Comparison of ENCODE assay signal across 8 cellular contexts in genomic region chr1:223731076-223731770, GRCh38. TPM values are rescaled to one million over a fixed set of nuclear protein-coding genes. Genes with fewer than 3 reads are reported as not detected.
DNase-seq lines count a peak whose midpoint lies in the region; ATAC-seq and TF ChIP-seq lines count a peak whose summit lies in the region.

No MANE protein-coding gene starts in this region.

- H3K27me3 ChIP-seq in upper lobe of right lung: no peaks in the 10 kb centered on the region

- peaks cover 66% of the 10 kb centered on the region for H3K4me1 ChIP-seq in upper lobe of right lung

- peaks cover 10% of the 10 kb centered on the region for H3K36me3 ChIP-seq in upper lobe of right lung

- H3K9me3 Mint-ChIP-seq in activated T-cell treated with anti-CD3 and anti-CD28 coated beads, Interleukin-2, amount 50 U/mL, for 24 hours: no peaks in the 10 kb centered on the region
- no peaks in the 10 kb centered on the region for H3K9me3 Mint-ChIP-seq in chondrocyte (ENCODE audit: low read depth)

- TF ChIP-seq CTCF in chondrocyte (IDR thresholded peaks at IDR 0.05) (no peak), upper lobe of right lung (IDR thresholded peaks at IDR 0.05) (no peak)

- peak overlapping the region; percentile 28 for H3K27ac Mint-ChIP-seq in activated T-cell treated with anti-CD3 and anti-CD28 coated beads, Interleukin-2, amount 50 U/mL, for 24 hours
- H3K27ac Mint-ChIP-seq in chondrocyte (ENCODE audit: unreplicated experiment): peak overlapping the region; percentile 97

- no peak for DNase-seq in activated T-cell treated with anti-CD3 and anti-CD28 coated beads, Interleukin-2, amount 50 U/mL, for 24 hours
- no peak for DNase-seq in activated T-cell treated with anti-CD3 and anti-CD28 coated beads for 4 hours
- peak; percentile 96 for DNase-seq in chondrocyte (ENCODE audit: low spot score)
- DNase-seq in medulla oblongata (ENCODE audit: extremely low spot score): peak; percentile 69
- DNase-seq in upper lobe of right lung: peak; percentile 87
- DNase-seq in activated CD4-positive, alpha-beta T cell treated with anti-CD3 and anti-CD28 coated beads, Interleukin-2, amount 50 U/mL, for 48 hours: no peak

- H3K36me3 Mint-ChIP-seq in activated T-cell treated with anti-CD3 and anti-CD28 coated beads, Interleukin-2, amount 50 U/mL, for 24 hours (ENCODE audit: low read depth): peaks cover 35% of the 10 kb centered on the region
- peaks cover 12% of the 10 kb centered on the region for H3K36me3 Mint-ChIP-seq in chondrocyte (ENCODE audit: low read depth)

- ATAC-seq in upper lobe of right lung (peak; percentile 60), GM18867 (IDR thresholded peaks at IDR 0.05; ENCODE audit: unreplicated experiment) (no peak), HG03521 (IDR thresholded peaks at IDR 0.05; ENCODE audit: unreplicated experiment) (no peak)

- H3K27ac ChIP-seq in upper lobe of right lung: peak overlapping the region; percentile 76

- no peaks in the 10 kb centered on the region for H3K9me3 ChIP-seq in upper lobe of right lung

- H3K4me1 Mint-ChIP-seq in activated T-cell treated with anti-CD3 and anti-CD28 coated beads, Interleukin-2, amount 50 U/mL, for 24 hours (ENCODE audit: low read depth): peaks cover 50% of the 10 kb centered on the region
- H3K4me1 Mint-ChIP-seq in chondrocyte (ENCODE audit: low read depth): peaks cover 75% of the 10 kb centered on the region

- no peak overlapping the region for H3K4me3 ChIP-seq in upper lobe of right lung

- no peaks in the 10 kb centered on the region for H3K27me3 Mint-ChIP-seq in activated T-cell treated with anti-CD3 and anti-CD28 coated beads, Interleukin-2, amount 50 U/mL, for 24 hours
- H3K27me3 Mint-ChIP-seq in chondrocyte (ENCODE audit: low read depth): no peaks in the 10 kb centered on the region

- intact Hi-C loops in upper lobe of right lung (cut with DNase I): no loop called here

- H3K4me3 Mint-ChIP-seq in activated T-cell treated with anti-CD3 and anti-CD28 coated beads, Interleukin-2, amount 50 U/mL, for 24 hours: no peak overlapping the region
- peak overlapping the region; percentile 4 for H3K4me3 Mint-ChIP-seq in chondrocyte (ENCODE audit: unreplicated experiment)

RNA-seq across cellular contexts. Expression of gene CAPN2, which starts 18.9 kb away (rescaled TPM):
- total RNA-seq in chondrocyte: 202 to 241 TPM (median 238 TPM) in 3 replicates
- total RNA-seq in upper lobe of right lung: 306 TPM

Comparison
In these comparisons a context has a peak if more than half of its experiments do, and no peak if none do; other contexts are left out.
1. DNase-seq: peak in chondrocyte (single experiment), medulla oblongata (single experiment) and upper lobe of right lung (single experiment); none in activated T-cell treated with anti-CD3 and anti-CD28 coated beads, Interleukin-2, amount 50 U/mL, for 24 hours (single experiment), activated T-cell treated with anti-CD3 and anti-CD28 coated beads for 4 hours (single experiment) and activated CD4-positive, alpha-beta T cell treated with anti-CD3 and anti-CD28 coated beads, Interleukin-2, amount 50 U/mL, for 48 hours (0 of 2).